Comparison of ENCODE assay signal across 12 cellular contexts in genomic region chr20:1291191-1291741, GRCh38. TPM values are rescaled to one million over a fixed set of nuclear protein-coding genes. Genes with fewer than 3 reads are reported as not detected.
DNase-seq lines count a peak whose midpoint lies in the region; TF ChIP-seq lines count a peak whose summit lies in the region.
"Had no signal": no experiment of that assay in that cellular context is flagged by ENCODE, and none has a peak within 500 bp of the region (broad histone marks: within the 10 kb centered on the region; RNA-seq: fewer than 3 reads in every experiment).

No MANE protein-coding gene starts in this region.

- no CpG with 5 or more reads among the region's 5 CpGs for WGBS in H9 (ENCODE audit: extremely low coverage, insufficient read length, low lambda C conversion rate)
- 67% methylated on average over 5 of the region's 5 CpGs for WGBS in hepatocyte (ENCODE audit: low lambda C conversion rate, missing lambda C conversion rate)

- no peak overlapping the region for H3K4ac ChIP-seq in H9 (ENCODE audit: low read depth, low read length)

- H3K9me2 ChIP-seq in hepatocyte (replicated peaks; ENCODE audit: insufficient read depth), result no peaks in the 10 kb centered on the region

- peak overlapping the region; percentile 34 for H3K56ac ChIP-seq in H9 (ENCODE audit: insufficient read length, low read depth, low read length)

- H3K4me3 ChIP-seq in brain microvascular endothelial cell (ENCODE audit: low read depth, low read length), result no peak overlapping the region
- no peak overlapping the region for H3K4me3 ChIP-seq in hepatocyte
- no peak overlapping the region for H3K4me3 ChIP-seq in skeletal muscle cell (ENCODE audit: low read depth, low read length)
- H3K4me3 ChIP-seq: suprapubic skin had no signal

- DNase-seq in H9 (no peak), brain microvascular endothelial cell (peak; percentile 26), hepatocyte (ENCODE audit: low spot score) (peak; percentile 19), skeletal muscle cell (ENCODE audit: low read depth) (peak; percentile 71), UCSD-AML1 (lab: John Stamatoyannopoulos, UW; ENCODE audit: unreplicated experiment) (no peak)
- no peak for DNase-seq in activated CD4-positive, alpha-beta T cell treated with anti-CD3 and anti-CD28 coated beads, Interleukin-2, amount 50 U/mL, for 48 hours
- no peak for DNase-seq in NK-92 treated with Interleukin-12 subunit alpha and Interleukin-12 subunit beta, amount 100 ng/mL, for 24 hours (lab: John Stamatoyannopoulos, UW)
- DNase-seq: activated CD8-positive, alpha-beta memory T cell treated with anti-CD3 and anti-CD28 coated beads, Interleukin-2, amount 50 U/mL, for 48 hours; Caco-2; NCI-H1694 treated with DMSO at 0.1 percent for 48 hours had no signal

- H2AK5ac ChIP-seq in H9 (ENCODE audit: insufficient read length, low read length), result no peak overlapping the region

- H3K23ac ChIP-seq in H9 (ENCODE audit: insufficient read length, low read depth, low read length), result no peak overlapping the region

- no peak overlapping the region for H3T11ph ChIP-seq in H9 (ENCODE audit: low read length)

- peaks cover 9% of the 10 kb centered on the region for H3K27me3 Mint-ChIP-seq in H9 (ENCODE audit: low read depth)

- no peaks in the 10 kb centered on the region for H3K9me3 Mint-ChIP-seq in H9
- H3K9me3 Mint-ChIP-seq: WTC11 had no signal

- no peak overlapping the region for H2AFZ ChIP-seq in H9 (ENCODE audit: low read length)
- no peak overlapping the region for H2AFZ ChIP-seq in hepatocyte

- TF ChIP-seq CTCF in H9 (conservative IDR thresholded peaks at IDR 0.05) (no peak), brain microvascular endothelial cell (IDR thresholded peaks at IDR 0.05; ENCODE audit: low read depth, low read length, missing control alignments) (no peak), hepatocyte (IDR thresholded peaks at IDR 0.05; ENCODE audit: poor library complexity) (no peak)

- no peak overlapping the region for H4K5ac ChIP-seq in H9 (ENCODE audit: insufficient read length, low read depth, low read length)

- H3K23me2 ChIP-seq in H9 (ENCODE audit: insufficient read length, low read depth, low read length, poor library complexity, severe bottlenecking), result no peaks in the 10 kb centered on the region

- H3K27ac Mint-ChIP-seq in H9, result no peak overlapping the region
- H3K27ac Mint-ChIP-seq: WTC11 had no signal

- H2BK12ac ChIP-seq in H9 (ENCODE audit: insufficient read length, low read depth, low read length), result no peak overlapping the region

- H2BK120ac ChIP-seq in H9 (ENCODE audit: low read depth, low read length, poor library complexity, severe bottlenecking), result no peak overlapping the region

- H3K36me3 Mint-ChIP-seq in H9 (ENCODE audit: insufficient read depth in 1 of 3, low read depth in 3 of 3), result no peaks in the 10 kb centered on the region
- H3K36me3 Mint-ChIP-seq: WTC11 had no signal

- no peaks in the 10 kb centered on the region for H3K79me2 ChIP-seq in H9 (ENCODE audit: insufficient read depth, low read length)
- no peaks in the 10 kb centered on the region for H3K79me2 ChIP-seq in hepatocyte

- no peaks in the 10 kb centered on the region for H3K9me3 ChIP-seq in H9 (ENCODE audit: control insufficient read depth, low read depth, low read length)
- no peaks in the 10 kb centered on the region for H3K9me3 ChIP-seq in hepatocyte (ENCODE audit: low read depth)
- H3K9me3 ChIP-seq: Caco-2, suprapubic skin had no signal

- H3K14ac ChIP-seq in H9 (ENCODE audit: insufficient read depth, low read length), result no peak overlapping the region

- H2BK15ac ChIP-seq in H9 (ENCODE audit: low read depth, low read length), result no peak overlapping the region

- H3K4me1 Mint-ChIP-seq in H9, result peaks cover 0 to 5% of the 10 kb centered on the region in 2 experiments; a peak in 1 of 4 replicates
- H3K4me1 Mint-ChIP-seq: WTC11 had no signal

- H4K20me1 ChIP-seq in H9 (ENCODE audit: control insufficient read depth, insufficient read depth, insufficient read length) (no peaks in the 10 kb centered on the region), hepatocyte (ENCODE audit: insufficient read depth, poor library complexity, severe bottlenecking) (no peaks in the 10 kb centered on the region)

- H2BK20ac ChIP-seq in H9 (ENCODE audit: low read depth, low read length, poor library complexity, severe bottlenecking), result no peak overlapping the region

- no peak overlapping the region for H3K4me3 Mint-ChIP-seq in H9
- H3K4me3 Mint-ChIP-seq: WTC11 had no signal

- H3K18ac ChIP-seq in H9 (ENCODE audit: insufficient read length, low read depth, low read length), result no peak overlapping the region

- H4K91ac ChIP-seq in H9 (ENCODE audit: insufficient read length, low read depth, low read length), result no peak overlapping the region

- H2BK5ac ChIP-seq in H9 (ENCODE audit: insufficient read length, low read length), result no peak overlapping the region

- H3K27ac ChIP-seq in H9 (ENCODE audit: insufficient read length, low read depth, low read length), result no peak overlapping the region
- no peak overlapping the region for H3K27ac ChIP-seq in brain microvascular endothelial cell
- H3K27ac ChIP-seq in hepatocyte, result peak overlapping the region; percentile 20
- H3K27ac ChIP-seq: suprapubic skin had no signal

- H3K79me1 ChIP-seq in H9 (ENCODE audit: insufficient read depth, low read depth, low read length, poor library complexity, severe bottlenecking), result no peaks in the 10 kb centered on the region

- H3K9ac ChIP-seq in H9 (ENCODE audit: extremely low read depth, insufficient read length, low read length), result no peak overlapping the region

- no peak overlapping the region for H4K8ac ChIP-seq in H9 (replicated peaks; ENCODE audit: insufficient read length, low read depth, low read length)

- H3K36me3 ChIP-seq in brain microvascular endothelial cell (replicated peaks) (no peaks in the 10 kb centered on the region), hepatocyte (replicated peaks; ENCODE audit: insufficient read depth, low read depth) (no peaks in the 10 kb centered on the region)
- H3K36me3 ChIP-seq: suprapubic skin had no signal

- in situ Hi-C loops in brain microvascular endothelial cell (cut with HindIII; ENCODE audit: low pct_ligation_motif_present, low sequenced_read_pairs), result no loop called here

- H3K4me1 ChIP-seq in H9 (ENCODE audit: insufficient read depth, low read length), result no peaks in the 10 kb centered on the region
- H3K4me1 ChIP-seq in hepatocyte (ENCODE audit: insufficient read depth), result no peaks in the 10 kb centered on the region
- H3K4me1 ChIP-seq: Caco-2 had no signal

- no peaks in the 10 kb centered on the region for H3K27me3 ChIP-seq in H9 (ENCODE audit: insufficient read depth, low read length)
- H3K27me3 ChIP-seq in brain microvascular endothelial cell (replicated peaks), result no peaks in the 10 kb centered on the region
- no peaks in the 10 kb centered on the region for H3K27me3 ChIP-seq in hepatocyte
- H3K27me3 ChIP-seq: suprapubic skin had no signal

- H3K4me2 ChIP-seq in H9 (ENCODE audit: insufficient read depth, insufficient read length, low read length), result no peak overlapping the region
- no peak overlapping the region for H3K4me2 ChIP-seq in hepatocyte

RNA-seq across cellular contexts. Expression of gene SNPH, which starts 25.2 kb away (rescaled TPM):
- total RNA-seq in H9 (2021) (1.8 TPM in 2 replicates), hepatocyte (3.7 and 3.9 TPM in 2 replicates)
- 2.3 TPM in 2 replicates for polyA plus RNA-seq in hepatocyte

RNA-seq across cellular contexts. Expression of gene SDCBP2, which starts 37.7 kb away (rescaled TPM):
- total RNA-seq in H9 (2021), result 1.9 and 3.1 TPM in 2 replicates
- 57.2 and 64.1 TPM in 2 replicates for total RNA-seq in hepatocyte
- polyA plus RNA-seq in hepatocyte, result 74.4 and 83.3 TPM in 2 replicates

Comparison
In these comparisons a context has a peak if more than half of its experiments do, and no peak if none do; other contexts are left out.
1. DNase-seq: peak in brain microvascular endothelial cell (single experiment), hepatocyte (single experiment) and skeletal muscle cell (single experiment); none in H9 (single experiment), UCSD-AML1 (single experiment), activated CD4-positive, alpha-beta T cell treated with anti-CD3 and anti-CD28 coated beads, Interleukin-2, amount 50 U/mL, for 48 hours (0 of 2) and NK-92 treated with Interleukin-12 subunit alpha and Interleukin-12 subunit beta, amount 100 ng/mL, for 24 hours (single experiment).
2. RNA of gene SDCBP2, which starts 37.7 kb away (total RNA-seq): 57.2 to 64.1 TPM in hepatocyte; 1.9 to 3.1 TPM in H9; every median in the first group is over 10 times any median in the second.